ENCODE assay signal across 19 cellular contexts in the genomic region with DNA sequence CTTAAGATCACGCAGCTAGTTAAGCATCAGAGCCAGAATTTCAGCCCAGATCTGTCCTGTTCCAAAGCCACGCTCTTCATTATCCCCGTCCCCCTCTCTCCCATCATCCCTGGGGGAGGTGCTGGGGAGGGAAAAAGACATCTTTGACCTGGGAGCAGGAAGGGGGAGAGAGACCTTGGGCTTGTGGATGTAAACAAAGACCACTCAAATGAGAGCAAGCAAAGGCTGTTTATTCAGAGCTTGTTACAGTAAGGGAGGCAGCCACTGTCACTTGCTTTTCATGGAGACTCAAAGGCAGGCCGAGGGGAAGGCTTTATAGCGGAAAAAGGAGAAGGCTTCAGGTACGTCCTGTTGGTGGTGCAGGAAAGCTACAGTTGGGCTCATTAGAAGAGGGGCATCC. TPM values are rescaled to one million over a fixed set of nuclear protein-coding genes. Genes with fewer than 3 reads are reported as not detected.
DNase-seq lines count a peak whose midpoint lies in the region; ATAC-seq, FAIRE-seq and TF ChIP-seq lines count a peak whose summit lies in the region.
"Had no signal": no experiment of that assay in that cellular context is flagged by ENCODE, and none has a peak within 500 bp of the region (broad histone marks: within the 10 kb centered on the region; RNA-seq: fewer than 3 reads in every experiment).

No MANE protein-coding gene starts in this region.

- peak overlapping the region; percentile 55; the same call in 1 of the 2 replicates for H2BK12ac ChIP-seq in H1 (ENCODE audit: low read depth, low read length)

- TF ChIP-seq CTCF in H1 (IDR thresholded peaks at IDR 0.05; ENCODE audit: control extremely low read depth in 1 of 3, insufficient read depth in 1 of 3, low read depth in 1 of 3, low read length in 3 of 3) = no peak
- no peak for TF ChIP-seq CTCF in chondrocyte (IDR thresholded peaks at IDR 0.05)

- no peak overlapping the region for H3K23ac ChIP-seq in H1 (ENCODE audit: insufficient read length)

- H3K27me3 Mint-ChIP-seq in chondrocyte (ENCODE audit: low read depth) = peaks cover 28% of the 10 kb centered on the region

- H3K27ac ChIP-seq in BLaER1 (no peak overlapping the region), H1 (ENCODE audit: low read depth, low read length) (no peak overlapping the region)
- no peak overlapping the region for H3K27ac ChIP-seq in BLaER1 treated with 17β-estradiol and CSF1 and Interleukin-3, amounts not matched to agents 10 nM and 100 nM
- H3K27ac ChIP-seq: A549, HL-60 had no signal

- no peak overlapping the region; the same call in 1 of the 2 replicates for H2BK5ac ChIP-seq in H1 (ENCODE audit: low read depth, low read length)

- H2BK20ac ChIP-seq in H1 (ENCODE audit: low read length) = peak overlapping the region; percentile 80; the same call in 1 of the 2 replicates

- H3K9me3 Mint-ChIP-seq in chondrocyte (ENCODE audit: low read depth) = peaks cover 4% of the 10 kb centered on the region
- H3K9me3 Mint-ChIP-seq: CD8-positive, alpha-beta T cell had no signal

- H3K9me3 ChIP-seq in BLaER1 (no peaks in the 10 kb centered on the region), H1 (ENCODE audit: insufficient read depth in 2 of 2, low read depth in 1 of 2, low read length in 1 of 2) (no peaks in the 10 kb centered on the region)
- no peaks in the 10 kb centered on the region for H3K9me3 ChIP-seq in BLaER1 treated with 17β-estradiol and CSF1 and Interleukin-3, amounts not matched to agents 10 nM and 100 nM (replicated peaks in 1 of 11)
- H3K9me3 ChIP-seq: A549 had no signal

- H3K4me1 ChIP-seq in BLaER1 (peaks cover 47% of the 10 kb centered on the region), H1 (replicated peaks in 1 of 4; ENCODE audit: control insufficient read depth in 3 of 4, insufficient read depth in 4 of 4, low read length in 3 of 4) (peaks cover 0 to 10% (median 6%) of the 10 kb centered on the region in 4 experiments; a peak in 6 of 7 replicates)
- peaks cover 14 to 50% (median 32%) of the 10 kb centered on the region in 10 experiments; a peak in 19 of 20 replicates for H3K4me1 ChIP-seq in BLaER1 treated with 17β-estradiol and CSF1 and Interleukin-3, amounts not matched to agents 10 nM and 100 nM
- H3K4me1 ChIP-seq: A549 had no signal

- H4K20me1 ChIP-seq in BLaER1 (peaks cover 19% of the 10 kb centered on the region), H1 (replicated peaks in 1 of 2; ENCODE audit: control insufficient read depth in 1 of 2, insufficient read depth in 2 of 2, low read length in 2 of 2) (no peaks in the 10 kb centered on the region)
- H4K20me1 ChIP-seq in BLaER1 treated with 17β-estradiol and CSF1 and Interleukin-3, amounts not matched to agents 10 nM and 100 nM = peaks cover 0 to 20% (median 5%) of the 10 kb centered on the region in 11 experiments; a peak in 9 of 22 replicates

- no peak overlapping the region for H3K9ac ChIP-seq in BLaER1
- H3K9ac ChIP-seq in BLaER1 treated with 17β-estradiol and CSF1 and Interleukin-3, amounts not matched to agents 10 nM and 100 nM = no peak overlapping the region
- no peak overlapping the region for H3K9ac ChIP-seq in H1 (replicated peaks in 1 of 4; ENCODE audit: extremely low read depth in 1 of 4, low read depth in 3 of 4, low read length in 3 of 4)

- 0 out of 2 replicates have a peak overlapping the region, but pooled peaks have one; percentile 83 for H2BK15ac ChIP-seq in H1 (ENCODE audit: low read length)

- H3K27me3 ChIP-seq in BLaER1 = peaks cover 37% of the 10 kb centered on the region
- H3K27me3 ChIP-seq in BLaER1 treated with 17β-estradiol and CSF1 and Interleukin-3, amounts not matched to agents 10 nM and 100 nM = peaks cover 36 to 51% (median 42%) of the 10 kb centered on the region in 11 experiments
- H3K27me3 ChIP-seq in H1 (replicated peaks in 1 of 4; ENCODE audit: control insufficient read depth in 3 of 4, extremely low read depth in 1 of 4, insufficient read depth in 3 of 4, low read length in 3 of 4) = peaks cover 8 to 21% (median 20%) of the 10 kb centered on the region in 4 experiments

- H3K36me3 ChIP-seq in BLaER1 (no peaks in the 10 kb centered on the region), H1 (ENCODE audit: control insufficient read depth in 2 of 4, insufficient read depth in 4 of 4, low read length in 3 of 4) (no peaks in the 10 kb centered on the region)
- no peaks in the 10 kb centered on the region for H3K36me3 ChIP-seq in BLaER1 treated with 17β-estradiol and CSF1 and Interleukin-3, amounts not matched to agents 10 nM and 100 nM

- intact Hi-C loops in sciatic nerve (cut with DNase I) = no loop called here

- H4K5ac ChIP-seq in H1 (ENCODE audit: insufficient read length, low read depth, low read length) = no peak overlapping the region

- 78% methylated on average over 6 of the region's 6 CpGs; no CpG with 5 or more reads in 1 of the 2 experiments for WGBS in H1 (ENCODE audit: extremely low coverage in 1 of 2, insufficient coverage in 1 of 2, insufficient read length in 1 of 2, insufficient replicate concordance in 2 of 2, low coverage in 1 of 2, low lambda C conversion rate in 2 of 2, missing lambda C conversion rate in 1 of 2), 2 experiments

- ATAC-seq in sciatic nerve = no peak
- ATAC-seq: A549; CD8-positive, alpha-beta T cell; K562 had no signal

- H3K79me2 ChIP-seq in H1 (ENCODE audit: control insufficient read depth in 1 of 2, insufficient read depth in 2 of 2, low read length in 2 of 2) = no peaks in the 10 kb centered on the region

- no peak overlapping the region for H3K18ac ChIP-seq in H1 (ENCODE audit: extremely low read depth, low read length)

- H3K4me3 ChIP-seq in BLaER1 (no peak overlapping the region), H1 (ENCODE audit: extremely low read depth in 1 of 4, insufficient read depth in 2 of 4, low read depth in 3 of 4, low read length in 4 of 4) (no peak overlapping the region)
- H3K4me3 ChIP-seq in BLaER1 treated with 17β-estradiol and CSF1 and Interleukin-3, amounts not matched to agents 10 nM and 100 nM = no peak overlapping the region
- H3K4me3 ChIP-seq: A549, K562 had no signal

- no peak for TF ChIP-seq RAD21 in H1 (IDR thresholded peaks at IDR 0.05 in 1 of 2, conservative IDR thresholded peaks at IDR 0.05 in 1 of 2; ENCODE audit: low read depth in 2 of 2, low read length in 2 of 2)

- FAIRE-seq in H1 (lab: Jason Lieb, UNC) = no peak
- FAIRE-seq: A549, H54, K562 had no signal

- H3K4me2 ChIP-seq in BLaER1 (peak overlapping the region; percentile 55), H1 (ENCODE audit: insufficient read depth in 1 of 2, low read depth in 2 of 2, low read length in 2 of 2) (no peak overlapping the region)
- H3K4me2 ChIP-seq in BLaER1 treated with 17β-estradiol and CSF1 and Interleukin-3, amounts not matched to agents 10 nM and 100 nM = peak overlapping the region in 7 of 11 experiments; percentile 24 to 66 (median 42); a peak in 9 of 22 replicates
- H3K4me2 ChIP-seq: A549 had no signal

- no peak overlapping the region for H3K56ac ChIP-seq in H1 (replicated peaks; ENCODE audit: insufficient read length, low read depth, low read length)

- no peak for TF ChIP-seq EP300 in H1 (IDR thresholded peaks at IDR 0.05; ENCODE audit: borderline replicate concordance in 1 of 2, low read depth in 2 of 2, low read length in 2 of 2)

- CTCF ChIA-PET in H1 (lab: Charles Lee; ENCODE audit: partially characterized antibody) = interaction anchor here (1.1 to 2.4 kb wide), 9 partner anchors 9 to 148 kb away, joined by 3 to 14 read pairs (median 3); no protein-coding TSS in a partner anchor

- TF ChIP-seq POLR2A in H1 (IDR thresholded peaks at IDR 0.05; ENCODE audit: control extremely low read depth in 1 of 2, low read depth in 2 of 2, low read length in 2 of 2) = no peak

- H3K4me1 Mint-ChIP-seq in chondrocyte (ENCODE audit: low read depth) = peaks cover 10% of the 10 kb centered on the region

- H3K79me1 ChIP-seq in H1 (ENCODE audit: low read depth, low read length) = no peaks in the 10 kb centered on the region

- H4K91ac ChIP-seq in H1 (replicated peaks; ENCODE audit: insufficient read length, low read length) = no peak overlapping the region

- H2AK5ac ChIP-seq in H1 (ENCODE audit: low read depth, low read length) = no peak overlapping the region

- no peak overlapping the region for H3K4me3 Mint-ChIP-seq in chondrocyte (ENCODE audit: unreplicated experiment)
- H3K4me3 Mint-ChIP-seq: CD8-positive, alpha-beta T cell had no signal

- no peak overlapping the region for H3K4ac ChIP-seq in H1 (replicated peaks; ENCODE audit: insufficient read length, low read depth, low read length)

- DNase-seq in H1 (ENCODE audit: low read depth in 1 of 2, low spot score in 2 of 2) (no peak), sciatic nerve (ENCODE audit: low spot score) (peak; percentile 14), chondrocyte (ENCODE audit: low spot score) (no peak)
- DNase-seq in activated CD4-positive, alpha-beta T cell treated with anti-CD3 and anti-CD28 coated beads, Interleukin-2, amount 50 U/mL, for 1 hour = no peak
- DNase-seq: AML-193; Calu3; CD8-positive, alpha-beta T cell; DMS79 treated with DMSO at 0.1 percent for 48 hours; GF-D8; HCEC 1CT; IMR-90 had no signal

- no peak overlapping the region for H3K14ac ChIP-seq in H1 (ENCODE audit: insufficient read length)

- H3K36me3 Mint-ChIP-seq in chondrocyte (ENCODE audit: low read depth) = no peaks in the 10 kb centered on the region

- H4K8ac ChIP-seq in H1 (ENCODE audit: extremely low read depth, insufficient read depth, low read length) = no peak overlapping the region

- POLR2A ChIA-PET in H1 (lab: Charles Lee; ENCODE audit: partially characterized antibody) = interaction anchor here (0.9 to 1.8 kb wide), 3 partner anchors 11 to 40 kb away, joined by 3 read pairs; no protein-coding TSS in a partner anchor

- H3K23me2 ChIP-seq in H1 (ENCODE audit: low read depth, low read length) = peaks cover 17% of the 10 kb centered on the region

- H3K27ac Mint-ChIP-seq in chondrocyte (ENCODE audit: unreplicated experiment) = no peak overlapping the region
- H3K27ac Mint-ChIP-seq: CD8-positive, alpha-beta T cell had no signal

- no peak overlapping the region for H2BK120ac ChIP-seq in H1 (replicated peaks; ENCODE audit: low read depth, low read length)

- H2AFZ ChIP-seq in H1 (ENCODE audit: low read length) = no peak overlapping the region

RNA-seq across cellular contexts. Expression of a gene that starts 3.5 kb away (rescaled TPM):
- total RNA-seq in H1 (2021; fragmentation: NEBNext Ultra II Directional; extraction: Animal tissue kit (Norgen Biotek cat#: 25700)) = 5.5 and 7.2 TPM in 2 replicates
- 3.5 and 6.0 TPM in 2 replicates for polyA plus RNA-seq in H1 (2011; rRNA removed)
- 4.7 TPM for polyA plus RNA-seq in H1 (2011; cell fraction: cytosol; rRNA removed)
- 4.0 TPM for polyA plus RNA-seq in H1 (2011; cell fraction: nucleus; rRNA removed)
- polyA plus RNA-seq in H1 (2012, experiment 1 of 2) = 3.7 to 6.0 TPM (median 5.4 TPM) in 4 replicates
- 2.4 TPM for polyA plus RNA-seq in H1 (2012, experiment 2 of 2)
- 1.7 TPM for polyA plus RNA-seq in H1 (2013, experiment 1 of 2)
- polyA plus RNA-seq in H1 (2013, experiment 2 of 2) = 2.2 TPM
- 0.22 and 0.38 TPM in 2 replicates for polyA minus RNA-seq in H1 (2011; rRNA and poly(A)+ RNA removed)
- 1.8 TPM for polyA minus RNA-seq in H1 (2011; cell fraction: cytosol; rRNA and poly(A)+ RNA removed)
- 3.8 TPM for polyA minus RNA-seq in H1 (2011; cell fraction: nucleus; rRNA and poly(A)+ RNA removed)
- total RNA-seq in sciatic nerve = not detected
- total RNA-seq in chondrocyte = not detected in 3 replicates
- total RNA-seq: Calu3; CD8-positive, alpha-beta T cell; HT1080; IMR-90; K562 had no signal
- polyA plus RNA-seq: BJ, IMR-90, K562 had no signal

RNA-seq across cellular contexts. Expression of a gene that starts 59.6 kb away (rescaled TPM):
- total RNA-seq in H1 (2021; fragmentation: NEBNext Ultra II Directional; extraction: Animal tissue kit (Norgen Biotek cat#: 25700)) = 31.7 and 36.2 TPM in 2 replicates
- polyA plus RNA-seq in H1 (2011; rRNA removed) = 25.8 and 28.2 TPM in 2 replicates
- 33.5 TPM for polyA plus RNA-seq in H1 (2011; cell fraction: cytosol; rRNA removed)
- 34.8 TPM for polyA plus RNA-seq in H1 (2011; cell fraction: nucleus; rRNA removed)
- 25.9 to 27.6 TPM (median 26.6 TPM) in 4 replicates for polyA plus RNA-seq in H1 (2012, experiment 1 of 2)
- 13.7 TPM for polyA plus RNA-seq in H1 (2012, experiment 2 of 2)
- polyA plus RNA-seq in H1 (2013, experiment 1 of 2) = 19.4 TPM
- 19.0 TPM for polyA plus RNA-seq in H1 (2013, experiment 2 of 2)
- polyA minus RNA-seq in H1 (2011; rRNA and poly(A)+ RNA removed) = 57.6 and 66.2 TPM in 2 replicates
- polyA minus RNA-seq in H1 (2011; cell fraction: cytosol; rRNA and poly(A)+ RNA removed) = 22.8 TPM
- polyA minus RNA-seq in H1 (2011; cell fraction: nucleus; rRNA and poly(A)+ RNA removed) = 73.5 TPM
- total RNA-seq in sciatic nerve (50.1 TPM), chondrocyte (56.5 to 77.7 TPM (median 58.8 TPM) in 3 replicates)

Comparison
In these comparisons a context has a peak if more than half of its experiments do, and no peak if none do; other contexts are left out.
1. H3K4me2 ChIP-seq: peak in BLaER1 (single experiment) and BLaER1 treated with 17β-estradiol and CSF1 and Interleukin-3, amounts not matched to agents 10 nM and 100 nM (7 of 11); none in H1 (0 of 2).